ENCODE assay signal across 8 cellular contexts in the genomic region with DNA sequence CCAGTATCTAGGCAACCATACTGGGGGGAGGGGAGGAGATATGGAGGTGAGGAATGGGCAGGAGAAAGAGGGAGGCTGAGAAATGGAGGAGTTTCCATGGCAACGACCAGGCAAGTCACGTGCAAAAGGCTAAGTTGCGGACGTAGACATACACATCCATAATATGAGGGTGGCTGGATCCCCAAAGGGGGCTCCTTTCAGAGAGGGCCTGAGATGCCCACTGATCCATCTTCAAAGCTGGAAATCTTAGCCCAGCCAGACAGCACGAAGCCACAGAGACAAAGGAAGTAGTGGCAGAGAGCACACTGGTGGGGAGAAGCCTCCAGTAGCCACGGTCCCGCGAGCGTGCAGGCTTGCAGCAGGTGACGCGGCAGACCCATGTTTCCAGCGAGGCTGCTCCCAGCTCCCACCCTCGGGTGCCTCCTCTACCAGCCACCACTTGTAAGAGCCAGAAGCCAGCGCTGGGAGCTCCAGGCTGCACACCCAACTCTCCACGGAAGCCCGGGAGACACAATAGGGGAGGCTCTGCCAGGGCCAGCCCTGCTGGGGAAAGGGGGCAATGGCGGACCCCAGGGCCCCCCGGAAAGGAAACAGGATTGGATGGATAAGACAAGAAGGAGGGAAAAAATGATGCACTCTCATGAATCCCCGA. TPM values are rescaled to one million over a fixed set of nuclear protein-coding genes. Genes with fewer than 3 reads are reported as not detected.
A peak's percentile ranks its signal among the peaks of the same experiment; 100 is the strongest.
DNase-seq lines count a peak whose midpoint lies in the region; ATAC-seq and TF ChIP-seq lines count a peak whose summit lies in the region.

No MANE protein-coding gene starts in this region.

- WGBS in H9 (ENCODE audit: extremely low coverage, insufficient read length, low lambda C conversion rate) = no CpG with 5 or more reads among the region's 19 CpGs

- no peak overlapping the region for H3K23ac ChIP-seq in H9 (ENCODE audit: insufficient read length, low read depth, low read length)

- H3K27ac ChIP-seq in H9 (ENCODE audit: insufficient read length, low read depth, low read length) (no peak overlapping the region), SJCRH30 (peak overlapping the region; percentile 80), neural progenitor cell (no peak overlapping the region), brain microvascular endothelial cell (no peak overlapping the region)

- H3K27ac Mint-ChIP-seq in H9 = no peak overlapping the region
- H3K27ac Mint-ChIP-seq in dendritic cell treated with granulocyte-macrophage colony-stimulating factor and Interleukin-4, amounts not matched to agents 40 ng/mL and 50 ng/mL, for 4 days = peak overlapping the region; percentile 71
- H3K27ac Mint-ChIP-seq in neural progenitor cell = peak overlapping the region; percentile 64

- H3K4me3 Mint-ChIP-seq in H9 (peak overlapping the region; percentile 80 to 97), neural progenitor cell (peak overlapping the region; percentile 99)
- H3K4me3 Mint-ChIP-seq in dendritic cell treated with granulocyte-macrophage colony-stimulating factor and Interleukin-4, amounts not matched to agents 40 ng/mL and 50 ng/mL, for 4 days = peak overlapping the region; percentile 68

- H3K4me2 ChIP-seq in H9 (ENCODE audit: insufficient read depth, insufficient read length, low read length) (peak overlapping the region; percentile 80), neural progenitor cell (peak overlapping the region; percentile 89)

- H4K5ac ChIP-seq in H9 (ENCODE audit: insufficient read length, low read depth, low read length) = no peak overlapping the region

- no peak overlapping the region for H2BK120ac ChIP-seq in H9 (ENCODE audit: low read depth, low read length, poor library complexity, severe bottlenecking)

- peaks cover 19% of the 10 kb centered on the region for H3K23me2 ChIP-seq in H9 (ENCODE audit: insufficient read length, low read depth, low read length, poor library complexity, severe bottlenecking)

- H2BK5ac ChIP-seq in H9 (ENCODE audit: insufficient read length, low read length) = no peak overlapping the region

- H3K4me3 ChIP-seq in SJCRH30 (peak overlapping the region; percentile 89), neural progenitor cell (peak overlapping the region; percentile 72), brain microvascular endothelial cell (ENCODE audit: low read depth, low read length) (no peak overlapping the region)

- H2AK5ac ChIP-seq in H9 (ENCODE audit: insufficient read length, low read length) = no peak overlapping the region

- H3K36me3 Mint-ChIP-seq in H9 (ENCODE audit: insufficient read depth in 1 of 3, low read depth in 3 of 3) = peaks cover 0 to 3% (median 2%) of the 10 kb centered on the region in 3 experiments; a peak in 1 of 7 replicates
- H3K36me3 Mint-ChIP-seq in dendritic cell treated with granulocyte-macrophage colony-stimulating factor and Interleukin-4, amounts not matched to agents 40 ng/mL and 50 ng/mL, for 4 days (ENCODE audit: low read depth) = no peaks in the 10 kb centered on the region
- peaks cover 2% of the 10 kb centered on the region for H3K36me3 Mint-ChIP-seq in neural progenitor cell

- peaks cover 83% of the 10 kb centered on the region for H3K27me3 Mint-ChIP-seq in H9 (ENCODE audit: low read depth)
- H3K27me3 Mint-ChIP-seq in dendritic cell treated with granulocyte-macrophage colony-stimulating factor and Interleukin-4, amounts not matched to agents 40 ng/mL and 50 ng/mL, for 4 days = peaks cover 83% of the 10 kb centered on the region
- H3K27me3 Mint-ChIP-seq in neural progenitor cell (ENCODE audit: insufficient read depth, low read depth) = peaks cover 17% of the 10 kb centered on the region

- H3K9me3 ChIP-seq in H9 (ENCODE audit: control insufficient read depth, low read depth, low read length) (no peaks in the 10 kb centered on the region), SJCRH30 (replicated peaks) (no peaks in the 10 kb centered on the region), neural progenitor cell (ENCODE audit: low read depth) (no peaks in the 10 kb centered on the region)

- H3K4me1 Mint-ChIP-seq in H9 = peaks cover 47 to 63% of the 10 kb centered on the region in 2 experiments
- H3K4me1 Mint-ChIP-seq in dendritic cell treated with granulocyte-macrophage colony-stimulating factor and Interleukin-4, amounts not matched to agents 40 ng/mL and 50 ng/mL, for 4 days (ENCODE audit: low read depth) = peaks cover 46% of the 10 kb centered on the region
- H3K4me1 Mint-ChIP-seq in neural progenitor cell = peaks cover 53% of the 10 kb centered on the region

- in situ Hi-C loops in brain microvascular endothelial cell (cut with HindIII; ENCODE audit: low pct_ligation_motif_present, low sequenced_read_pairs) = no loop called here

- TF ChIP-seq CTCF in H9 (conservative IDR thresholded peaks at IDR 0.05) (no peak), neural progenitor cell (IDR thresholded peaks at IDR 0.05) (no peak), brain microvascular endothelial cell (IDR thresholded peaks at IDR 0.05; ENCODE audit: low read depth, low read length, missing control alignments) (no peak)

- no peak overlapping the region for H4K91ac ChIP-seq in H9 (ENCODE audit: insufficient read length, low read depth, low read length)

- no peak overlapping the region for H2BK15ac ChIP-seq in H9 (ENCODE audit: low read depth, low read length)

- H3K79me2 ChIP-seq in H9 (ENCODE audit: insufficient read depth, low read length) (no peaks in the 10 kb centered on the region), neural progenitor cell (ENCODE audit: low read depth) (peaks cover 59% of the 10 kb centered on the region)

- H3K4ac ChIP-seq in H9 (ENCODE audit: low read depth, low read length) = no peak overlapping the region

- H3F3A ChIP-seq in neural progenitor cell (ENCODE audit: low read depth) = peaks cover 32% of the 10 kb centered on the region

- peak overlapping the region; percentile 27 for H3K14ac ChIP-seq in H9 (ENCODE audit: insufficient read depth, low read length)

- H3K36me3 ChIP-seq in SJCRH30 = no peaks in the 10 kb centered on the region
- H3K36me3 ChIP-seq in neural progenitor cell = no peaks in the 10 kb centered on the region
- no peaks in the 10 kb centered on the region for H3K36me3 ChIP-seq in brain microvascular endothelial cell (replicated peaks)

- H3K9ac ChIP-seq in H9 (ENCODE audit: extremely low read depth, insufficient read length, low read length) (peak overlapping the region; percentile 28), neural progenitor cell (no peak overlapping the region)

- ATAC-seq in GM18870 (IDR thresholded peaks at IDR 0.05; ENCODE audit: unreplicated experiment) = no peak
- ATAC-seq in GM21576 (IDR thresholded peaks at IDR 0.05; ENCODE audit: unreplicated experiment) = no peak

- H3K56ac ChIP-seq in H9 (ENCODE audit: insufficient read length, low read depth, low read length) = no peak overlapping the region

- H3K4me1 ChIP-seq in H9 (ENCODE audit: insufficient read depth, low read length) = peaks cover 6% of the 10 kb centered on the region; the same call in 1 of the 2 replicates
- H3K4me1 ChIP-seq in SJCRH30 = peaks cover 28% of the 10 kb centered on the region
- H3K4me1 ChIP-seq in neural progenitor cell = peaks cover 51% of the 10 kb centered on the region

- H3T11ph ChIP-seq in H9 (ENCODE audit: low read length) = no peak overlapping the region

- no peaks in the 10 kb centered on the region for H4K20me1 ChIP-seq in H9 (ENCODE audit: control insufficient read depth, insufficient read depth, insufficient read length)
- peaks cover 44% of the 10 kb centered on the region for H4K20me1 ChIP-seq in neural progenitor cell (ENCODE audit: low read depth)

- H3K27me3 ChIP-seq in H9 (ENCODE audit: insufficient read depth, low read length) (no peaks in the 10 kb centered on the region; the same call in 1 of the 2 replicates), SJCRH30 (no peaks in the 10 kb centered on the region), neural progenitor cell (peaks cover 21% of the 10 kb centered on the region), brain microvascular endothelial cell (replicated peaks) (peaks cover 65% of the 10 kb centered on the region)

- no peak overlapping the region for H4K8ac ChIP-seq in H9 (replicated peaks; ENCODE audit: insufficient read length, low read depth, low read length)

- intact Hi-C loops in dendritic cell treated with granulocyte-macrophage colony-stimulating factor and Interleukin-4, amounts not matched to agents 40 ng/mL and 50 ng/mL, for 4 days (cut with micrococcal nuclease) = no loop called here

- H3K18ac ChIP-seq in H9 (ENCODE audit: insufficient read length, low read depth, low read length) = no peak overlapping the region

- H2BK20ac ChIP-seq in H9 (ENCODE audit: low read depth, low read length, poor library complexity, severe bottlenecking) = no peak overlapping the region

- no peaks in the 10 kb centered on the region for H3K79me1 ChIP-seq in H9 (ENCODE audit: insufficient read depth, low read depth, low read length, poor library complexity, severe bottlenecking)

- H2BK12ac ChIP-seq in H9 (ENCODE audit: insufficient read length, low read depth, low read length) = no peak overlapping the region

- H3K9me3 Mint-ChIP-seq in H9 = no peaks in the 10 kb centered on the region
- no peaks in the 10 kb centered on the region for H3K9me3 Mint-ChIP-seq in dendritic cell treated with granulocyte-macrophage colony-stimulating factor and Interleukin-4, amounts not matched to agents 40 ng/mL and 50 ng/mL, for 4 days
- H3K9me3 Mint-ChIP-seq in neural progenitor cell = no peaks in the 10 kb centered on the region

- DNase-seq in H9 (no peak), SJCRH30 (peak in 1 of 2 experiments; percentile 34), neural progenitor cell (ENCODE audit: low spot score) (peak; percentile 64), kidney tubule cell (ENCODE audit: low spot score) (no peak), brain microvascular endothelial cell (no peak)

- H2AFZ ChIP-seq in H9 (ENCODE audit: low read length) (no peak overlapping the region), neural progenitor cell (replicated peaks) (peak overlapping the region; percentile 28)

RNA-seq across cellular contexts. Expression of gene FXYD6, which starts 0.9 kb away (rescaled TPM):
- total RNA-seq in H9 (2021) (16.3 and 18.3 TPM in 2 replicates), neural progenitor cell (ENCODE audit: low replicate concordance) (95.6 and 123 TPM in 2 replicates)
- total RNA-seq in SJCRH30 (2014; rRNA removed; shearing (Covaris generic)) = 86.9 and 90.1 TPM in 2 replicates

RNA-seq across cellular contexts. Expression of gene FXYD2, which starts 51.0 kb away (rescaled TPM):
- 0.70 and 0.79 TPM in 2 replicates for total RNA-seq in H9 (2021)
- 0.14 and 0.15 TPM in 2 replicates for total RNA-seq in SJCRH30 (2014; rRNA removed; shearing (Covaris generic))
- total RNA-seq in neural progenitor cell (ENCODE audit: low replicate concordance) = 1.7 and 1.9 TPM in 2 replicates

RNA-seq across cellular contexts. Expression of gene TMPRSS13, which starts 53.7 kb away (rescaled TPM):
- total RNA-seq in H9 (2021) = 0.35 and 0.50 TPM in 2 replicates
- not detected in 2 replicates for total RNA-seq in SJCRH30 (2014; rRNA removed; shearing (Covaris generic))
- total RNA-seq in neural progenitor cell (ENCODE audit: low replicate concordance) = 0.22 TPM in 1 of 2 replicates, not detected in the other

Comparison
In these comparisons a context has a peak if more than half of its experiments do, and no peak if none do; other contexts are left out.
1. H3K27ac Mint-ChIP-seq: peak in dendritic cell treated with granulocyte-macrophage colony-stimulating factor and Interleukin-4, amounts not matched to agents 40 ng/mL and 50 ng/mL, for 4 days (single experiment) and neural progenitor cell (single experiment); none in H9 (0 of 3).
2. Peak in every context shown above with its lines, with median percentiles within 50 percentile points of each other: H3K4me3 Mint-ChIP-seq.